14 cellular contexts compared by ENCODE assay signal in the genomic region with DNA sequence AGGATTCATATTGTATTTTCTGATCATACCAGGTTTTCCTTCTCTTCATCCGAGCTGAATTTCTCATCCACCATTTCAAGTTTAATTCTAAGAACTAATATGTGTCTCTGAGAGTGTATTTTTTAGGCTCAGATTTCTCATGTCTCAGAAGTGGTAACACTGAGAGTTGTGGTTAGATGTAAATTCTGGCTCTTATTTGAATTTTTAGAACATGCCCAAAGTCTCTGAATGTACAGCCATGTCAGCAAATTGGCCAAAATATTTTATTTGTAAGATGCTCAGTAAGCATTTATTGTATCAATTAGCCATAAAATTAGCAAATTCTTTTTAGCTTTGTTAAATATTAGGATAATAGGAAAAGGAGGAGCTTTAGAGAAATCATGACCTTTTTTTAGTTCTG. TPM values are rescaled to one million over a fixed set of nuclear protein-coding genes. Genes with fewer than 3 reads are reported as not detected.
DNase-seq lines count a peak whose midpoint lies in the region; ATAC-seq and TF ChIP-seq lines count a peak whose summit lies in the region.
"Had no signal": no experiment of that assay in that cellular context is flagged by ENCODE, and none has a peak within 500 bp of the region (broad histone marks: within the 10 kb centered on the region; RNA-seq: fewer than 3 reads in every experiment).

No MANE protein-coding gene starts in this region.

- H3K36me3 ChIP-seq in BLaER1 treated with 17β-estradiol and CSF1 and Interleukin-3, amounts not matched to agents 10 nM and 100 nM, result no peaks in the 10 kb centered on the region
- H3K36me3 ChIP-seq in vagina, result no peaks in the 10 kb centered on the region
- H3K36me3 ChIP-seq: prostate gland, SJSA1, tibial nerve had no signal

- H3K9ac ChIP-seq in BLaER1 treated with 17β-estradiol and CSF1 and Interleukin-3, amounts not matched to agents 10 nM and 100 nM, result no peak overlapping the region

- no peak overlapping the region for H3K27ac ChIP-seq in BLaER1 treated with 17β-estradiol and CSF1 and Interleukin-3, amounts not matched to agents 10 nM and 100 nM
- no peak overlapping the region for H3K27ac ChIP-seq in vagina
- H3K27ac ChIP-seq: prostate gland, SJSA1, tibial nerve had no signal

- no peak overlapping the region for H3K4me3 ChIP-seq in BLaER1 treated with 17β-estradiol and CSF1 and Interleukin-3, amounts not matched to agents 10 nM and 100 nM
- no peak overlapping the region for H3K4me3 ChIP-seq in vagina
- H3K4me3 ChIP-seq: prostate gland, SJSA1, tibial nerve had no signal

- ATAC-seq in GM18870 (IDR thresholded peaks at IDR 0.05; ENCODE audit: unreplicated experiment) (peak; percentile 44), HG02571 (IDR thresholded peaks at IDR 0.05; ENCODE audit: unreplicated experiment) (peak; percentile 55), HG03565 (IDR thresholded peaks at IDR 0.05; ENCODE audit: unreplicated experiment) (peak; percentile 48)

- H3K4me1 ChIP-seq in BLaER1 treated with 17β-estradiol and CSF1 and Interleukin-3, amounts not matched to agents 10 nM and 100 nM, result peaks cover 4 to 21% (median 12%) of the 10 kb centered on the region in 10 experiments; a peak in 18 of 20 replicates
- no peaks in the 10 kb centered on the region for H3K4me1 ChIP-seq in vagina
- H3K4me1 ChIP-seq: prostate gland, SJSA1, tibial nerve had no signal

- DNase-seq in NCI-H1694 treated with DMSO at 0.1 percent for 48 hours (lab: John Stamatoyannopoulos, UW), result no peak
- DNase-seq in vagina (ENCODE audit: extremely low spot score in 2 of 2), result no peak
- no peak for DNase-seq in NCI-H1092 treated with DMSO at 0.1 percent for 48 hours (lab: John Stamatoyannopoulos, UW)
- no peak for DNase-seq in COR-L47 (lab: John Stamatoyannopoulos, UW)
- DNase-seq: DMS79 treated with DMSO at 0.1 percent for 48 hours, NCI-H2171 treated with DMSO at 0.1 percent for 48 hours had no signal

- intact Hi-C loops in vagina (cut with DNase I), result no loop called here

- TF ChIP-seq CTCF in vagina (IDR thresholded peaks at IDR 0.05), result no peak

- H4K20me1 ChIP-seq in BLaER1 treated with 17β-estradiol and CSF1 and Interleukin-3, amounts not matched to agents 10 nM and 100 nM, result no peaks in the 10 kb centered on the region

- H3K9me3 ChIP-seq in BLaER1 treated with 17β-estradiol and CSF1 and Interleukin-3, amounts not matched to agents 10 nM and 100 nM (replicated peaks in 1 of 11), result no peaks in the 10 kb centered on the region
- no peaks in the 10 kb centered on the region for H3K9me3 ChIP-seq in vagina
- H3K9me3 ChIP-seq: prostate gland, SJSA1 had no signal

- peak overlapping the region in 6 of 11 experiments; percentile 4 to 56 (median 16); a peak in 6 of 22 replicates for H3K4me2 ChIP-seq in BLaER1 treated with 17β-estradiol and CSF1 and Interleukin-3, amounts not matched to agents 10 nM and 100 nM

- TF ChIP-seq POLR2A in vagina (IDR thresholded peaks at IDR 0.05), result no peak

- no peaks in the 10 kb centered on the region for H3K27me3 ChIP-seq in BLaER1 treated with 17β-estradiol and CSF1 and Interleukin-3, amounts not matched to agents 10 nM and 100 nM
- H3K27me3 ChIP-seq in vagina, result no peaks in the 10 kb centered on the region
- H3K27me3 ChIP-seq: tibial nerve had no signal

RNA-seq across cellular contexts. Expression of a gene that starts 16.6 kb away (rescaled TPM):
- total RNA-seq in vagina, result 3.4 TPM
- total RNA-seq: HT1080, SJSA1 had no signal
